1 cellular context compared by ENCODE assay signal in the genomic region with DNA sequence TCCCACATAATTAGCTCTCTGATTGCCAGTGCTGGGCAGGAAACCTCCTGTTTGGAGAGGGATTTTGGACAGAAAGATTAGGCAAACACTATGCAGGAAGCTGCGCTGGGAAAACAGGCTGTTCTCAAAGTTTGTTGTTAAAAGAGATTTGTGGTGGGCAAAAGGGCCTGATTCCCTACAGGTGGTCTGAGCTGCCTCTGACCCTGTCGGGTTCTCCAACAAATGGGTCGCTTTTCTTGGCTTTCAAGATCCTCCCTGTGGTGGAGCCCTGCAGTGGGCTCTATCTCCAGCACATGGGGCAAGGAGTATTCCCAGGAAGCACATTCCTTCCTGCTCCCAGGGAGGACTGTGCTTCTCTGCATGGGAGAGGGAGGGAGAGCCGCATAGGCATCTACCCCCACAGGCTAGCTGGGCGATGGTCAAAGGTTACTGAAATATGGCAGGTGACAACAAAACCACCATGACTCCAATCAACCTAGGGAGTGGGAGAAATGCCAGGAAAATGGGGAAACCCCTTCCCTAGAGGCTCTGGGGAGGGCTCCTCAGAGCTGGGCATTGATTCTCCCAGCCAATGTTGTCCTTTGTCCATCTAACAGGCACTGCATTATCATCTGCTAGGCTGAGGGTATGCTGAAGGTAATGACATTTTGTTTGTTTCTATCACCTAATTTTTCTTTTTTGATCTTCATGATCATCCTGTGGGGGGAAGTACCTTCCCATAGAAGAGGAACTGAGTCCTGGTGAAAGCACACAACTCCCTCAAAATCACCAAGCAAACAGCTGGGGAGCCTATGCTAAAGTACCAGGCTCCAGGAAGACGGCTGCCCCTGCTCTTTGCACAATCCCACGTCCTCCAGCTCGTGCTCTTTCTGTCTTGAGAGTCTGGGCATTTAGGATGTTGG.
TF ChIP-seq lines count a peak whose summit lies in the region.

No MANE protein-coding gene starts in this region.

TF ChIP-seq in HepG2, 621 proteins besides CTCF, POLR2A, EP300 and RAD21 (continued from another document and continues in another):
- TF ChIP-seq FOXP4 (CRISPR knock-in tag; IDR thresholded peaks at IDR 0.05) (peak; percentile 77), NCOA5 (CRISPR knock-in tag; IDR thresholded peaks at IDR 0.05) (no peak), ZNF333 (CRISPR knock-in tag; IDR thresholded peaks at IDR 0.05; ENCODE audit: borderline replicate concordance) (no peak), HOXA9 (CRISPR knock-in tag; IDR thresholded peaks at IDR 0.05; ENCODE audit: borderline replicate concordance) (no peak), JUND (CRISPR knock-in tag; IDR thresholded peaks at IDR 0.05) (no peak), ZNF891 (CRISPR knock-in tag; IDR thresholded peaks at IDR 0.05) (no peak), SAP130 (CRISPR knock-in tag; IDR thresholded peaks at IDR 0.05; ENCODE audit: low read depth) (peak; percentile 40; the same call in 1 of the 2 replicates), ZSCAN25 (CRISPR knock-in tag; IDR thresholded peaks at IDR 0.05) (peak; percentile 96), THYN1 (CRISPR knock-in tag; IDR thresholded peaks at IDR 0.05; ENCODE audit: borderline replicate concordance, low read depth) (no peak), EEA1 (CRISPR knock-in tag; IDR thresholded peaks at IDR 0.05; ENCODE audit: borderline replicate concordance) (no peak), MXI1 (IDR thresholded peaks at IDR 0.05; ENCODE audit: borderline replicate concordance, low read depth, low read length) (no peak), REL (CRISPR knock-in tag; conservative IDR thresholded peaks at IDR 0.05) (no peak), ZNF446 (CRISPR knock-in tag; IDR thresholded peaks at IDR 0.05) (no peak), THAP8 (CRISPR knock-in tag; IDR thresholded peaks at IDR 0.05; ENCODE audit: borderline replicate concordance) (no peak), ZKSCAN5 (CRISPR knock-in tag; IDR thresholded peaks at IDR 0.05) (no peak), DR1 (CRISPR knock-in tag; IDR thresholded peaks at IDR 0.05) (no peak), ARNT2 (CRISPR knock-in tag; IDR thresholded peaks at IDR 0.05; ENCODE audit: low read depth) (peak; percentile 65; the same call in 1 of the 2 replicates), RFX5 (IDR thresholded peaks at IDR 0.05; ENCODE audit: low read depth, low read length) (no peak), FOXO1 (CRISPR knock-in tag; IDR thresholded peaks at IDR 0.05) (0 out of 2 replicates have a peak, but pooled peaks have one; percentile 19), ZNF17 (CRISPR knock-in tag; IDR thresholded peaks at IDR 0.05) (no peak), ZBTB37 (CRISPR knock-in tag; IDR thresholded peaks at IDR 0.05) (no peak), ASH2L (IDR thresholded peaks at IDR 0.05; ENCODE audit: insufficient read length, low read depth, low read length) (no peak), AGO2 (optimal IDR thresholded peaks at IDR 0.05; ENCODE audit: low read depth, low read length) (no peak), PRDM10 (CRISPR knock-in tag; IDR thresholded peaks at IDR 0.05; ENCODE audit: low read depth) (peak; percentile 35; the same call in 1 of the 2 replicates), ZNF644 (CRISPR knock-in tag; IDR thresholded peaks at IDR 0.05; ENCODE audit: low read depth) (peak; percentile 94), IRF2 (CRISPR knock-in tag; IDR thresholded peaks at IDR 0.05) (no peak; the same call in 1 of the 2 replicates), AHR (CRISPR knock-in tag; IDR thresholded peaks at IDR 0.05) (no peak), LBX2 (CRISPR knock-in tag; IDR thresholded peaks at IDR 0.05; ENCODE audit: borderline replicate concordance) (no peak), ZNF850 (CRISPR knock-in tag; conservative IDR thresholded peaks at IDR 0.05) (no peak), NCOA2 (CRISPR knock-in tag; IDR thresholded peaks at IDR 0.05) (peak; percentile 59; the same call in 1 of the 2 replicates), ZNF879 (CRISPR knock-in tag; IDR thresholded peaks at IDR 0.05) (no peak), CC2D1A (CRISPR knock-in tag; IDR thresholded peaks at IDR 0.05) (no peak), KDM2A (CRISPR knock-in tag; IDR thresholded peaks at IDR 0.05; ENCODE audit: borderline replicate concordance, low read depth) (no peak), ZNF607 (CRISPR knock-in tag; IDR thresholded peaks at IDR 0.05; ENCODE audit: borderline replicate concordance) (no peak), CHD4 (IDR thresholded peaks at IDR 0.05; ENCODE audit: borderline replicate concordance, low read length) (0 out of 2 replicates have a peak, but pooled peaks have one; percentile 38), ZNF160 (CRISPR knock-in tag; IDR thresholded peaks at IDR 0.05) (no peak)
- TF ChIP-seq, protein P1, sequence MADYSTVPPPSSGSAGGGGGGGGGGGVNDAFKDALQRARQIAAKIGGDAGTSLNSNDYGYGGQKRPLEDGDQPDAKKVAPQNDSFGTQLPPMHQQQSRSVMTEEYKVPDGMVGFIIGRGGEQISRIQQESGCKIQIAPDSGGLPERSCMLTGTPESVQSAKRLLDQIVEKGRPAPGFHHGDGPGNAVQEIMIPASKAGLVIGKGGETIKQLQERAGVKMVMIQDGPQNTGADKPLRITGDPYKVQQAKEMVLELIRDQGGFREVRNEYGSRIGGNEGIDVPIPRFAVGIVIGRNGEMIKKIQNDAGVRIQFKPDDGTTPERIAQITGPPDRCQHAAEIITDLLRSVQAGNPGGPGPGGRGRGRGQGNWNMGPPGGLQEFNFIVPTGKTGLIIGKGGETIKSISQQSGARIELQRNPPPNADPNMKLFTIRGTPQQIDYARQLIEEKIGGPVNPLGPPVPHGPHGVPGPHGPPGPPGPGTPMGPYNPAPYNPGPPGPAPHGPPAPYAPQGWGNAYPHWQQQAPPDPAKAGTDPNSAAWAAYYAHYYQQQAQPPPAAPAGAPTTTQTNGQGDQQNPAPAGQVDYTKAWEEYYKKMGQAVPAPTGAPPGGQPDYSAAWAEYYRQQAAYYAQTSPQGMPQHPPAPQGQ (CRISPR knock-in tag; IDR thresholded peaks at IDR 0.05; ENCODE audit: borderline replicate concordance) = no peak
- TF ChIP-seq, protein P2, sequence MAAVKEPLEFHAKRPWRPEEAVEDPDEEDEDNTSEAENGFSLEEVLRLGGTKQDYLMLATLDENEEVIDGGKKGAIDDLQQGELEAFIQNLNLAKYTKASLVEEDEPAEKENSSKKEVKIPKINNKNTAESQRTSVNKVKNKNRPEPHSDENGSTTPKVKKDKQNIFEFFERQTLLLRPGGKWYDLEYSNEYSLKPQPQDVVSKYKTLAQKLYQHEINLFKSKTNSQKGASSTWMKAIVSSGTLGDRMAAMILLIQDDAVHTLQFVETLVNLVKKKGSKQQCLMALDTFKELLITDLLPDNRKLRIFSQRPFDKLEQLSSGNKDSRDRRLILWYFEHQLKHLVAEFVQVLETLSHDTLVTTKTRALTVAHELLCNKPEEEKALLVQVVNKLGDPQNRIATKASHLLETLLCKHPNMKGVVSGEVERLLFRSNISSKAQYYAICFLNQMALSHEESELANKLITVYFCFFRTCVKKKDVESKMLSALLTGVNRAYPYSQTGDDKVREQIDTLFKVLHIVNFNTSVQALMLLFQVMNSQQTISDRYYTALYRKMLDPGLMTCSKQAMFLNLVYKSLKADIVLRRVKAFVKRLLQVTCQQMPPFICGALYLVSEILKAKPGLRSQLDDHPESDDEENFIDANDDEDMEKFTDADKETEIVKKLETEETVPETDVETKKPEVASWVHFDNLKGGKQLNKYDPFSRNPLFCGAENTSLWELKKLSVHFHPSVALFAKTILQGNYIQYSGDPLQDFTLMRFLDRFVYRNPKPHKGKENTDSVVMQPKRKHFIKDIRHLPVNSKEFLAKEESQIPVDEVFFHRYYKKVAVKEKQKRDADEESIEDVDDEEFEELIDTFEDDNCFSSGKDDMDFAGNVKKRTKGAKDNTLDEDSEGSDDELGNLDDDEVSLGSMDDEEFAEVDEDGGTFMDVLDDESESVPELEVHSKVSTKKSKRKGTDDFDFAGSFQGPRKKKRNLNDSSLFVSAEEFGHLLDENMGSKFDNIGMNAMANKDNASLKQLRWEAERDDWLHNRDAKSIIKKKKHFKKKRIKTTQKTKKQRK (IDR thresholded peaks at IDR 0.05; ENCODE audit: low read length) = no peak
- TF ChIP-seq, protein P3, sequence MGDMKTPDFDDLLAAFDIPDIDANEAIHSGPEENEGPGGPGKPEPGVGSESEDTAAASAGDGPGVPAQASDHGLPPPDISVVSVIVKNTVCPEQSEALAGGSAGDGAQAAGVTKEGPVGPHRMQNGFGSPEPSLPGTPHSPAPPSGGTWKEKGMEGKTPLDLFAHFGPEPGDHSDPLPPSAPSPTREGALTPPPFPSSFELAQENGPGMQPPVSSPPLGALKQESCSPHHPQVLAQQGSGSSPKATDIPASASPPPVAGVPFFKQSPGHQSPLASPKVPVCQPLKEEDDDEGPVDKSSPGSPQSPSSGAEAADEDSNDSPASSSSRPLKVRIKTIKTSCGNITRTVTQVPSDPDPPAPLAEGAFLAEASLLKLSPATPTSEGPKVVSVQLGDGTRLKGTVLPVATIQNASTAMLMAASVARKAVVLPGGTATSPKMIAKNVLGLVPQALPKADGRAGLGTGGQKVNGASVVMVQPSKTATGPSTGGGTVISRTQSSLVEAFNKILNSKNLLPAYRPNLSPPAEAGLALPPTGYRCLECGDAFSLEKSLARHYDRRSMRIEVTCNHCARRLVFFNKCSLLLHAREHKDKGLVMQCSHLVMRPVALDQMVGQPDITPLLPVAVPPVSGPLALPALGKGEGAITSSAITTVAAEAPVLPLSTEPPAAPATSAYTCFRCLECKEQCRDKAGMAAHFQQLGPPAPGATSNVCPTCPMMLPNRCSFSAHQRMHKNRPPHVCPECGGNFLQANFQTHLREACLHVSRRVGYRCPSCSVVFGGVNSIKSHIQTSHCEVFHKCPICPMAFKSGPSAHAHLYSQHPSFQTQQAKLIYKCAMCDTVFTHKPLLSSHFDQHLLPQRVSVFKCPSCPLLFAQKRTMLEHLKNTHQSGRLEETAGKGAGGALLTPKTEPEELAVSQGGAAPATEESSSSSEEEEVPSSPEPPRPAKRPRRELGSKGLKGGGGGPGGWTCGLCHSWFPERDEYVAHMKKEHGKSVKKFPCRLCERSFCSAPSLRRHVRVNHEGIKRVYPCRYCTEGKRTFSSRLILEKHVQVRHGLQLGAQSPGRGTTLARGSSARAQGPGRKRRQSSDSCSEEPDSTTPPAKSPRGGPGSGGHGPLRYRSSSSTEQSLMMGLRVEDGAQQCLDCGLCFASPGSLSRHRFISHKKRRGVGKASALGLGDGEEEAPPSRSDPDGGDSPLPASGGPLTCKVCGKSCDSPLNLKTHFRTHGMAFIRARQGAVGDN (CRISPR knock-in tag; IDR thresholded peaks at IDR 0.05) = peak; percentile 62; the same call in 1 of the 2 replicates
